ENCODE assay signal across 20 cellular contexts in genomic region chr17:61834610-61835009, GRCh38.
"Had no signal": no experiment of that assay in that cellular context is flagged by ENCODE, and none has a peak within 500 bp of the region (broad histone marks: within the 10 kb centered on the region; RNA-seq: fewer than 3 reads in every experiment).

No MANE protein-coding gene starts in this region.

- H3K27ac Mint-ChIP-seq: activated CD4-positive, alpha-beta memory T cell treated with anti-CD3 and anti-CD28 coated beads for 36 hours; activated naive CD4-positive, alpha-beta T cell treated with anti-CD3 and anti-CD28 coated beads, Interleukin-2, amount 10 ng/mL, durations not matched to agents 7 days and 5 days; immature natural killer cell; naive B cell; stimulated activated naive B cell treated with anti-CD40 and anti-IgM and Interleukin-4, amounts not matched to agents 10 μg/mL and 1 μg/mL and 100 μg/mL, for 72 hours; type B pancreatic cell had no signal

- H3K4me3 ChIP-seq: cardiac muscle cell, left lung, lung, ovary, prostate gland, testis had no signal

- H3K9me3 Mint-ChIP-seq: activated CD4-positive, alpha-beta memory T cell treated with anti-CD3 and anti-CD28 coated beads for 36 hours; activated naive CD4-positive, alpha-beta T cell treated with anti-CD3 and anti-CD28 coated beads, Interleukin-2, amount 10 ng/mL, durations not matched to agents 7 days and 5 days; immature natural killer cell; naive B cell; stimulated activated naive B cell treated with anti-CD40 and anti-IgM and Interleukin-4, amounts not matched to agents 10 μg/mL and 1 μg/mL and 100 μg/mL, for 72 hours; type B pancreatic cell had no signal

- H3K4me1 Mint-ChIP-seq: activated naive CD4-positive, alpha-beta T cell treated with anti-CD3 and anti-CD28 coated beads, Interleukin-2, amount 10 ng/mL, durations not matched to agents 7 days and 5 days; immature natural killer cell; stimulated activated naive B cell treated with anti-CD40 and anti-IgM and Interleukin-4, amounts not matched to agents 10 μg/mL and 1 μg/mL and 100 μg/mL, for 72 hours had no signal

- H3K27me3 ChIP-seq: cardiac muscle cell, foreskin keratinocyte, left lung, ovary, testis had no signal

- H3K4me3 Mint-ChIP-seq: activated CD4-positive, alpha-beta memory T cell treated with anti-CD3 and anti-CD28 coated beads for 36 hours; activated naive CD4-positive, alpha-beta T cell treated with anti-CD3 and anti-CD28 coated beads, Interleukin-2, amount 10 ng/mL, durations not matched to agents 7 days and 5 days; immature natural killer cell; naive B cell; stimulated activated naive B cell treated with anti-CD40 and anti-IgM and Interleukin-4, amounts not matched to agents 10 μg/mL and 1 μg/mL and 100 μg/mL, for 72 hours; type B pancreatic cell had no signal

- H3K9me3 ChIP-seq: left lung, ovary, prostate gland, testis had no signal

- DNase-seq: activated CD4-positive, alpha-beta memory T cell treated with anti-CD3 and anti-CD28 coated beads for 36 hours; activated CD4-positive, alpha-beta T cell treated with anti-CD3 and anti-CD28 coated beads for 48 hours; activated effector memory CD4-positive, alpha-beta T cell treated with anti-CD3 and anti-CD28 coated beads, Interleukin-2, amount 50 U/mL, for 16 hours; activated naive CD4-positive, alpha-beta T cell treated with anti-CD3 and anti-CD28 coated beads, Interleukin-2, amount 10 ng/mL, durations not matched to agents 7 days and 5 days; activated T-cell treated with anti-CD3 and anti-CD28 coated beads, Interleukin-2, amount 50 U/mL, for 48 hours; effector CD4-positive, alpha-beta T cell; foreskin keratinocyte; immature natural killer cell; kidney glomerular epithelial cell; left lung; naive B cell; ovary; stimulated activated CD4-positive, alpha-beta T cell treated with anti-CD3 and anti-CD28 coated beads, Interleukin-2, amount 100 ng/mL, for 48 hours; stimulated activated CD8-positive, alpha-beta memory T cell treated with anti-CD3 and anti-CD28 coated beads, Interleukin-4, amount 100 ng/mL, for 48 hours; stimulated activated naive B cell treated with anti-CD40 and anti-IgM and Interleukin-4, amounts not matched to agents 10 μg/mL and 1 μg/mL and 100 μg/mL, for 72 hours; testis had no signal

- H3K36me3 ChIP-seq: cardiac muscle cell, left lung, ovary, prostate gland had no signal

- ATAC-seq: left lung; stimulated activated naive B cell treated with anti-CD40 and anti-IgM and Interleukin-4, amounts not matched to agents 10 μg/mL and 1 μg/mL and 100 μg/mL, for 72 hours had no signal

- H3K27me3 Mint-ChIP-seq: activated CD4-positive, alpha-beta memory T cell treated with anti-CD3 and anti-CD28 coated beads for 36 hours; activated naive CD4-positive, alpha-beta T cell treated with anti-CD3 and anti-CD28 coated beads, Interleukin-2, amount 10 ng/mL, durations not matched to agents 7 days and 5 days; naive B cell; stimulated activated naive B cell treated with anti-CD40 and anti-IgM and Interleukin-4, amounts not matched to agents 10 μg/mL and 1 μg/mL and 100 μg/mL, for 72 hours; type B pancreatic cell had no signal

- H3K36me3 Mint-ChIP-seq: activated CD4-positive, alpha-beta memory T cell treated with anti-CD3 and anti-CD28 coated beads for 36 hours; naive B cell; stimulated activated naive B cell treated with anti-CD40 and anti-IgM and Interleukin-4, amounts not matched to agents 10 μg/mL and 1 μg/mL and 100 μg/mL, for 72 hours; type B pancreatic cell had no signal

- H3K4me1 ChIP-seq: left lung, prostate gland, testis had no signal
